Comparison of ENCODE assay signal across 15 cellular contexts in the genomic region with DNA sequence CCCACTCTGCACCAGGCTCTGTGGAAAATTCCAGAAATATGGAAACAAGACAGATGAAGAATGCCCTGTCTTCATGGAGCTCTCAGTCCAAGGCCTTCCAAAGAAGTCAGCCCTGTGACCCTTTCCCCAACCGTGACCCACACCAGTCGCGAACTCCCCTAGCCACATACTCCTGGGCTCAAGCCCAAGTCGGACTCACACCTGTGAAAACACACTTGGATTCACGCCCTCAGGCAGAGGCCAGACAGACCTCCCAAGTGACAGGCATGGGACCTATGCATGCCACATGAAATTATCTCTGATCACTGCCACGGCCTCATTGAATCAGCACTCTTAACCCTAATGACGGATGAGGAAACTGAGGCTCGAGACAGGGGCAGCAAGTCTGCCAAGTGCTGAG. TPM values are rescaled to one million over a fixed set of nuclear protein-coding genes. Genes with fewer than 3 reads are reported as not detected.
DNase-seq lines count a peak whose midpoint lies in the region; ATAC-seq, FAIRE-seq and TF ChIP-seq lines count a peak whose summit lies in the region.
"Had no signal": no experiment of that assay in that cellular context is flagged by ENCODE, and none has a peak within 500 bp of the region (broad histone marks: within the 10 kb centered on the region; RNA-seq: fewer than 3 reads in every experiment).

No MANE protein-coding gene starts in this region.

- no peaks in the 10 kb centered on the region for H4K20me1 ChIP-seq in HepG2 (ENCODE audit: insufficient read depth, low read length)

- H3K36me3 ChIP-seq in HUES48 (ENCODE audit: control insufficient read depth, insufficient read depth, low read length) (no peaks in the 10 kb centered on the region), HepG2 (replicated peaks in 1 of 2; ENCODE audit: control insufficient read depth in 1 of 2, insufficient read depth in 2 of 2, low read length in 2 of 2) (peaks cover 0 to 1% of the 10 kb centered on the region in 2 experiments; a peak in 1 of 5 replicates), skeletal muscle tissue (ENCODE audit: control insufficient read depth in 3 of 3, insufficient read depth in 3 of 3, low read length in 3 of 3) (peaks cover 0 to 2% (median 0%) of the 10 kb centered on the region in 3 donors)

- 0 out of 2 replicates have a peak, but pooled peaks cover 5% of the 10 kb centered on the region for H3K27me3 ChIP-seq in HUES48 (ENCODE audit: control insufficient read depth, insufficient read depth, low read length)
- H3K27me3 ChIP-seq in HepG2 (ENCODE audit: control insufficient read depth in 1 of 2, insufficient read depth in 2 of 2, low read length in 2 of 2) = no peaks in the 10 kb centered on the region
- H3K27me3 ChIP-seq in skeletal muscle tissue (ENCODE audit: control insufficient read depth in 3 of 3, insufficient read depth in 3 of 3, low read length in 3 of 3) = no peaks in the 10 kb centered on the region

- H3K9me3 ChIP-seq in HUES48 (ENCODE audit: control insufficient read depth, insufficient read depth, low read length) (no peaks in the 10 kb centered on the region), HepG2 (ENCODE audit: low read length) (no peaks in the 10 kb centered on the region), skeletal muscle tissue (ENCODE audit: control insufficient read depth in 3 of 3, low read length in 3 of 3) (no peaks in the 10 kb centered on the region)

- no peak for TF ChIP-seq CTCF in choroid plexus epithelial cell (conservative IDR thresholded peaks at IDR 0.05; ENCODE audit: low read depth, low read length)
- no peak for TF ChIP-seq CTCF in HepG2 (CRISPR knock-in tag; IDR thresholded peaks at IDR 0.05)

- H3K4me2 ChIP-seq in HepG2 (ENCODE audit: low read depth, low read length) = peak overlapping the region; percentile 84

- in situ Hi-C loops in HepG2 (cut with HindIII; ENCODE audit: extremely low pct_ligation_motif_present, low pct_unique_long_range_greater_than_20kb) = no loop called here

- CTCF ChIA-PET in HepG2 (lab: Yijun Ruan, JAX; ENCODE audit: low intra/inter-chr PET ratio, low total read pairs) = no interaction called here

- H3K27ac ChIP-seq in HUES48 (ENCODE audit: low read depth, low read length) = no peak overlapping the region
- peak overlapping the region; percentile 27 for H3K27ac ChIP-seq in HepG2 (ENCODE audit: extremely low read length, insufficient read depth, low read length)
- H3K27ac ChIP-seq in skeletal muscle tissue (ENCODE audit: low read depth, low read length) = peak overlapping the region; percentile 79
- H3K27ac ChIP-seq: PC-9 had no signal

- intact Hi-C loops in HepG2 (cut with micrococcal nuclease; ENCODE audit: unreplicated experiment) = loop anchor here (2.0 to 5.0 kb wide), 2 partner anchors 22 to 44 kb away; partner anchors contain the start of gene ZCCHC24

- DNase-seq in choroid plexus epithelial cell (ENCODE audit: low read depth) (peak; percentile 33), HepG2 (ENCODE audit: low spot score) (no peak), DMS 273 (lab: John Stamatoyannopoulos, UW; ENCODE audit: unreplicated experiment) (no peak), inferior parietal cortex (ENCODE audit: extremely low spot score) (no peak), dedifferentiated amniotic fluid mesenchymal stem cell (ENCODE audit: extremely low spot score) (no peak), GM03348 (ENCODE audit: low spot score) (no peak)
- DNase-seq: natural killer cell; NCI-H2171 treated with DMSO at 0.1 percent for 48 hours; PC-9; stimulated activated CD4-positive, alpha-beta T cell treated with anti-CD3 and anti-CD28 coated beads, Interleukin-12 subunit alpha, Interleukin-12 subunit beta, amount 100 ng/mL, for 4 hours; T-cell had no signal

- BruUV-seq in HepG2 (replicated peaks; lab: Mats Ljungman, UMichigan) = no TSS peak

- TF ChIP-seq RAD21 in HepG2 (CRISPR knock-in tag; IDR thresholded peaks at IDR 0.05) = no peak

- POLR2A ChIA-PET in HepG2 (lab: Yijun Ruan, JAX) = no interaction called here

- TF ChIP-seq POLR2A in HepG2 (IDR thresholded peaks at IDR 0.05; ENCODE audit: insufficient read depth in 1 of 2, low read depth in 2 of 2, low read length in 2 of 2) = no peak

- TF ChIP-seq EP300 in HepG2 (IDR thresholded peaks at IDR 0.05; ENCODE audit: low read depth in 2 of 2, low read length in 2 of 2) (no peak), HepG2 (CRISPR knock-in tag; IDR thresholded peaks at IDR 0.05; ENCODE audit: borderline replicate concordance) (no peak)

- 76% methylated on average over 7 of the region's 8 CpGs for WGBS in HepG2 (ENCODE audit: low lambda C conversion rate)

- no peak for ATAC-seq in HepG2
- ATAC-seq: natural killer cell, T-cell had no signal

- peak overlapping the region; percentile 44; the same call in 1 of the 2 replicates for H3K4me3 ChIP-seq in HUES48 (ENCODE audit: low read depth, low read length)
- H3K4me3 ChIP-seq in choroid plexus epithelial cell (ENCODE audit: low read depth, low read length) = no peak overlapping the region
- H3K4me3 ChIP-seq in HepG2 (replicated peaks in 1 of 3; ENCODE audit: insufficient read depth in 1 of 3, low read depth in 2 of 3, low read length in 3 of 3) = peak overlapping the region in 2 of 3 experiments; percentile 48 to 65; a peak in 5 of 6 replicates
- H3K4me3 ChIP-seq in skeletal muscle tissue (ENCODE audit: low read length in 3 of 3) = peak overlapping the region in 2 of 3 donors; percentile 13 to 14
- H3K4me3 ChIP-seq: PC-9 had no signal

- H3K4me1 ChIP-seq in HUES48 (ENCODE audit: control insufficient read depth, insufficient read depth, low read length) = peaks cover 36% of the 10 kb centered on the region
- peaks cover 78% of the 10 kb centered on the region for H3K4me1 ChIP-seq in HepG2 (ENCODE audit: insufficient read depth, low read length)
- H3K4me1 ChIP-seq in skeletal muscle tissue (ENCODE audit: control insufficient read depth in 3 of 3, insufficient read depth in 3 of 3, low read length in 3 of 3) = peaks cover 0 to 42% (median 40%) of the 10 kb centered on the region in 3 donors

- FAIRE-seq in HepG2 (lab: Jason Lieb, UNC) = no peak
- FAIRE-seq: bronchial epithelial cell, GM19239 had no signal

- H2AFZ ChIP-seq in HepG2 (ENCODE audit: low read length) = no peak overlapping the region
- H2AFZ ChIP-seq: PC-9 had no signal

- H3K79me2 ChIP-seq in HepG2 (ENCODE audit: insufficient read depth, low read length) = no peaks in the 10 kb centered on the region

- H3K9ac ChIP-seq in HUES48 (ENCODE audit: low read depth, low read length) (no peak overlapping the region), HepG2 (ENCODE audit: insufficient read depth, low read depth, low read length) (peak overlapping the region; percentile 57), skeletal muscle tissue (ENCODE audit: low read depth in 1 of 3, low read length in 3 of 3) (peak overlapping the region; percentile 7 to 50 (median 17))

RNA-seq across cellular contexts. Expression of gene ZCCHC24, which starts 42.5 kb away (rescaled TPM):
- total RNA-seq in HepG2 (2016; rRNA removed; fragmentation: Illumina TruSeq; extraction: Trizol) = 3.1 and 3.9 TPM in 2 replicates
- total RNA-seq in HepG2 (2016; cell fraction: cytosol; rRNA removed; fragmentation: Illumina TruSeq; extraction: Trizol; ENCODE audit: low read depth) = 0.62 and 0.81 TPM in 2 replicates
- 3.5 and 3.6 TPM in 2 replicates for total RNA-seq in HepG2 (2016; cell fraction: insoluble cytoplasmic fraction; rRNA removed; fragmentation: Illumina TruSeq; extraction: Trizol)
- 3.7 and 4.0 TPM in 2 replicates for total RNA-seq in HepG2 (2016; cell fraction: membrane; rRNA removed; fragmentation: Illumina TruSeq; extraction: Trizol)
- 2.4 and 2.5 TPM in 2 replicates for total RNA-seq in HepG2 (2016; cell fraction: nucleus; rRNA removed; fragmentation: Illumina TruSeq; extraction: Trizol)
- polyA plus RNA-seq in HepG2 (2011; rRNA removed) = 7.7 and 7.9 TPM in 2 replicates
- 6.1 and 7.9 TPM in 2 replicates for polyA plus RNA-seq in HepG2 (2011; cell fraction: cytosol; rRNA removed)
- 5.9 and 9.2 TPM in 2 replicates for polyA plus RNA-seq in HepG2 (2011; cell fraction: nucleus; rRNA removed)
- 3.8 and 4.0 TPM in 2 replicates for polyA plus RNA-seq in HepG2 (2012)
- polyA plus RNA-seq in HepG2 (2016; cell fraction: cytosol; fragmentation: Illumina TruSeq; extraction: Trizol; ENCODE audit: low read depth) = 0.43 and 0.45 TPM in 2 replicates
- 5.1 and 5.5 TPM in 2 replicates for polyA plus RNA-seq in HepG2 (2016; cell fraction: insoluble cytoplasmic fraction; fragmentation: Illumina TruSeq; extraction: Trizol; ENCODE audit: low read depth)
- 2.8 and 3.1 TPM in 2 replicates for polyA plus RNA-seq in HepG2 (2016; cell fraction: membrane; fragmentation: Illumina TruSeq; extraction: Trizol; ENCODE audit: low read depth)
- polyA plus RNA-seq in HepG2 (2016; cell fraction: nucleus; fragmentation: Illumina TruSeq; extraction: Trizol; ENCODE audit: insufficient read depth, low read depth) = 4.3 and 4.9 TPM in 2 replicates
- 4.8 and 18.6 TPM in 2 replicates for polyA minus RNA-seq in HepG2 (2011; rRNA and poly(A)+ RNA removed; ENCODE audit: low replicate concordance)
- 7.8 and 8.3 TPM in 2 replicates for polyA minus RNA-seq in HepG2 (2011; cell fraction: cytosol; rRNA and poly(A)+ RNA removed)
- polyA minus RNA-seq in HepG2 (2011; cell fraction: nucleus; rRNA and poly(A)+ RNA removed) = 3.5 and 3.6 TPM in 2 replicates
- total RNA-seq in skeletal muscle tissue = 20.9 TPM

RNA-seq across cellular contexts. Expression of gene PPIF, which starts 55.7 kb away (rescaled TPM):
- 157 and 178 TPM in 2 replicates for total RNA-seq in HepG2 (2016; rRNA removed; fragmentation: Illumina TruSeq; extraction: Trizol)
- total RNA-seq in HepG2 (2016; cell fraction: cytosol; rRNA removed; fragmentation: Illumina TruSeq; extraction: Trizol; ENCODE audit: low read depth) = 30.6 and 37.3 TPM in 2 replicates
- 154 and 176 TPM in 2 replicates for total RNA-seq in HepG2 (2016; cell fraction: insoluble cytoplasmic fraction; rRNA removed; fragmentation: Illumina TruSeq; extraction: Trizol)
- 93.6 and 97.6 TPM in 2 replicates for total RNA-seq in HepG2 (2016; cell fraction: membrane; rRNA removed; fragmentation: Illumina TruSeq; extraction: Trizol)
- total RNA-seq in HepG2 (2016; cell fraction: nucleus; rRNA removed; fragmentation: Illumina TruSeq; extraction: Trizol) = 106 and 121 TPM in 2 replicates
- polyA plus RNA-seq in HepG2 (2011; rRNA removed) = 134 and 147 TPM in 2 replicates
- 144 and 156 TPM in 2 replicates for polyA plus RNA-seq in HepG2 (2011; cell fraction: cytosol; rRNA removed)
- polyA plus RNA-seq in HepG2 (2011; cell fraction: nucleus; rRNA removed) = 229 and 231 TPM in 2 replicates
- 92.0 and 152 TPM in 2 replicates for polyA plus RNA-seq in HepG2 (2012)
- 48.0 and 48.3 TPM in 2 replicates for polyA plus RNA-seq in HepG2 (2016; cell fraction: cytosol; fragmentation: Illumina TruSeq; extraction: Trizol; ENCODE audit: low read depth)
- 270 and 301 TPM in 2 replicates for polyA plus RNA-seq in HepG2 (2016; cell fraction: insoluble cytoplasmic fraction; fragmentation: Illumina TruSeq; extraction: Trizol; ENCODE audit: low read depth)
- 80.3 and 83.8 TPM in 2 replicates for polyA plus RNA-seq in HepG2 (2016; cell fraction: membrane; fragmentation: Illumina TruSeq; extraction: Trizol; ENCODE audit: low read depth)
- polyA plus RNA-seq in HepG2 (2016; cell fraction: nucleus; fragmentation: Illumina TruSeq; extraction: Trizol; ENCODE audit: insufficient read depth, low read depth) = 218 and 229 TPM in 2 replicates
- 220 and 249 TPM in 2 replicates for polyA minus RNA-seq in HepG2 (2011; rRNA and poly(A)+ RNA removed; ENCODE audit: low replicate concordance)
- 69.6 and 71.7 TPM in 2 replicates for polyA minus RNA-seq in HepG2 (2011; cell fraction: cytosol; rRNA and poly(A)+ RNA removed)
- 105 and 112 TPM in 2 replicates for polyA minus RNA-seq in HepG2 (2011; cell fraction: nucleus; rRNA and poly(A)+ RNA removed)
- total RNA-seq in skeletal muscle tissue = 9.9 TPM
